In genomic region chr12:121781751-121782615, GRCh38 we compare ENCODE assay signal across 7 cellular contexts. TPM values are rescaled to one million over a fixed set of nuclear protein-coding genes. Genes with fewer than 3 reads are reported as not detected.
DNase-seq lines count a peak whose midpoint lies in the region; ATAC-seq and TF ChIP-seq lines count a peak whose summit lies in the region.

No MANE protein-coding gene starts in this region.

- no peak for TF ChIP-seq CTCF in fibroblast of the aortic adventitia (IDR thresholded peaks at IDR 0.05; ENCODE audit: insufficient read depth, low read length)

- ATAC-seq in GM19023 (IDR thresholded peaks at IDR 0.05; ENCODE audit: unreplicated experiment) (peak; percentile 57), HG03045 (IDR thresholded peaks at IDR 0.05; ENCODE audit: unreplicated experiment) (peak; percentile 56), HG03521 (IDR thresholded peaks at IDR 0.05; ENCODE audit: unreplicated experiment) (no peak)

- peak; percentile 75 for DNase-seq in activated CD4-positive, alpha-beta T cell treated with anti-CD3 and anti-CD28 coated beads for 48 hours
- DNase-seq in fibroblast of the aortic adventitia (ENCODE audit: low read depth) (peak; percentile 39), NCI-H2196 (lab: John Stamatoyannopoulos, UW; ENCODE audit: unreplicated experiment) (no peak)
- DNase-seq in stimulated activated CD4-positive, alpha-beta T cell treated with anti-CD3 and anti-CD28 coated beads, Interleukin-2, amount 100 ng/mL, for 24 hours = peak; percentile 72 to 73

- no peak overlapping the region for H3K4me3 ChIP-seq in fibroblast of the aortic adventitia (ENCODE audit: low read depth, low read length)

RNA-seq across cellular contexts. Expression of gene RHOF, which starts 11.5 kb away (rescaled TPM):
- 10.9 and 13.1 TPM in 2 replicates for total RNA-seq in fibroblast of the aortic adventitia (ENCODE audit: low replicate concordance)

RNA-seq across cellular contexts. Expression of gene SETD1B, which starts 21.8 kb away (rescaled TPM):
- 5.0 and 6.1 TPM in 2 replicates for total RNA-seq in fibroblast of the aortic adventitia (ENCODE audit: low replicate concordance)
